In the genomic region with DNA sequence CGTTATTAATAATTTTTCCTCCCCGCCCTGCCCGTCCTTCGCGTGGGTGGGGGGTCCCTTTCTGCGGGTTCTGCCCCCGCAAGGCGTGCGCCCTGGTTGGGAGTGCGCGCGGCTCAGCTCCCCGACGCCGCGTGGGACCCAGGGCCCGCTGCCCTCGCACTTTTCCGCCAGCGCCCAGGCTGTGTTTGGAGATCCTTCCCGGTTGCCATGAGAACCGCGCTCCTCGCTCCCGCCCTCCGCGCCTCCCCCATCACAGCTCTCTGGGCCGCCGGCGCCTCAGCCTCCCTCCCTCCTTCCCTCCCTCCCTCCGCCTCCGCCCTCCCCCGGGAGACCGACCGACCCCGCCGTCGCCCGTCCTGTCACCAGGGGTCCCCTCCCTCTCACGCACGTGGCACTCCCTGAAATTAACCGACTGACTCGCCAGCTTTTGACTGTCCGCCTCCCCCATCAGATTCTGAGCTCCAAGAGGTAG, we compare ENCODE assay signal across 9 cellular contexts. TPM values are rescaled to one million over a fixed set of nuclear protein-coding genes. Genes with fewer than 3 reads are reported as not detected.
A peak's percentile ranks its signal among the peaks of the same experiment; 100 is the strongest.
DNase-seq lines count a peak whose midpoint lies in the region; ATAC-seq, FAIRE-seq and TF ChIP-seq lines count a peak whose summit lies in the region.
"Had no signal": no experiment of that assay in that cellular context is flagged by ENCODE, and none has a peak within 500 bp of the region (broad histone marks: within the 10 kb centered on the region; RNA-seq: fewer than 3 reads in every experiment).

No MANE protein-coding gene starts in this region.

- TF ChIP-seq CTCF in D721Med (IDR thresholded peaks at IDR 0.05; ENCODE audit: insufficient read depth, missing control alignments): no peak
- TF ChIP-seq CTCF in heart right ventricle (IDR thresholded peaks at IDR 0.05): no peak
- no peak for TF ChIP-seq CTCF in pancreas (IDR thresholded peaks at IDR 0.05)

- intact Hi-C loops in heart right ventricle (cut with DNase I) (loop anchor here in 6 of 10 donors (5.0 to 10.0 kb wide), 4 partner anchors 132 to 212 kb away; a partner anchor contains a TSS), pancreas (cut with DNase I) (no loop called here)

- H3K36me3 ChIP-seq in MG63 (peaks cover 7% of the 10 kb centered on the region), heart right ventricle (no peaks in the 10 kb centered on the region), pancreas (no peaks in the 10 kb centered on the region)

- H3K27me3 ChIP-seq in MG63 (no peaks in the 10 kb centered on the region), heart right ventricle (peaks cover 0 to 15% (median 0%) of the 10 kb centered on the region in 7 donors), pancreas (no peaks in the 10 kb centered on the region)

- peak overlapping the region; percentile 47 for H3K4me3 ChIP-seq in MG63
- H3K4me3 ChIP-seq in heart right ventricle: peak overlapping the region in 9 of 10 donors; percentile 19 to 82 (median 76)
- H3K4me3 ChIP-seq in pancreas: peak overlapping the region in 2 of 4 donors; percentile 26 to 44

- FAIRE-seq in D721Med (lab: Jason Lieb, UNC) (no peak), pancreas (lab: Jason Lieb, UNC) (no peak)

- ATAC-seq in heart right ventricle (peak; percentile 53 to 66 (median 56)), pancreas (peak; percentile 51 to 69 (median 59)), HG02884 (IDR thresholded peaks at IDR 0.05; ENCODE audit: unreplicated experiment) (no peak), GM18520 (IDR thresholded peaks at IDR 0.05; ENCODE audit: unreplicated experiment) (no peak)

- H3K27ac ChIP-seq in angular gyrus (ENCODE audit: low read depth, low read length) (peak overlapping the region; percentile 94), heart right ventricle (peak overlapping the region; percentile 78 to 99 (median 96)), pancreas (peak overlapping the region; percentile 39 to 83 (median 74))

- 1% methylated on average over 38 to 44 of the region's 44 CpGs for WGBS in heart right ventricle, 2 donors
- 2% methylated on average over 33 to 44 of the region's 44 CpGs for WGBS in pancreas, 2 donors

- no peaks in the 10 kb centered on the region for H3K9me3 ChIP-seq in MG63
- no peaks in the 10 kb centered on the region for H3K9me3 ChIP-seq in heart right ventricle
- H3K9me3 ChIP-seq in pancreas: no peaks in the 10 kb centered on the region

- H3K4me1 ChIP-seq in heart right ventricle (peaks cover 28 to 73% (median 68%) of the 10 kb centered on the region in 9 donors), pancreas (peaks cover 9 to 33% (median 12%) of the 10 kb centered on the region in 3 donors)

- DNase-seq in D721Med (ENCODE audit: insufficient read length, low spot score) (peak; percentile 71), MG63 (peak; percentile 96), SK-N-DZ (ENCODE audit: low spot score) (peak; percentile 75), heart right ventricle (peak; percentile 92 to 96), pancreas (peak; percentile 71 to 93 (median 84))

RNA-seq across cellular contexts. Expression of a gene that starts 2.4 kb away (rescaled TPM):
- 187 and 203 TPM in 2 replicates for total RNA-seq in MG63 (2014; rRNA removed; shearing (Covaris generic); ENCODE audit: low replicate concordance)
- 123 and 163 TPM in 2 replicates for polyA plus RNA-seq in SK-N-DZ (2014; cell fraction: cytosol; rRNA removed)
- 351 and 529 TPM in 2 replicates for polyA plus RNA-seq in SK-N-DZ (2014; cell fraction: nucleus; rRNA removed)
- total RNA-seq in heart right ventricle (10 to 100 TPM; 17.6 to 47.1 (median 27.3) TPM), pancreas (10 to 100 TPM; 20.5 to 33.8 (median 23.7) TPM)
- polyA plus RNA-seq in heart right ventricle (10 to 100 TPM; 41.3 to 51.6 TPM), pancreas (100 to 1,000 TPM in 1 of 2 donors, 10 to 100 TPM in 1; 77.5 to 116 TPM)

RNA-seq across cellular contexts. Expression of a gene that starts 19.4 kb away (rescaled TPM):
- total RNA-seq in MG63 (2014; rRNA removed; shearing (Covaris generic); ENCODE audit: low replicate concordance): not detected in 2 replicates
- 0.10 TPM in 1 of 2 replicates, not detected in the other for polyA plus RNA-seq in SK-N-DZ (2014; cell fraction: cytosol; rRNA removed)
- polyA plus RNA-seq in SK-N-DZ (2014; cell fraction: nucleus; rRNA removed): not detected in 2 replicates
- total RNA-seq in heart right ventricle (10 to 100 TPM in 1 of 10 donors, 1 to 10 TPM in 7, under 1 TPM in 2; 0.57 to 13.3 (median 1.8) TPM), pancreas (1 to 10 TPM in 3 of 6 donors, under 1 TPM in 3; 0.14 to 6.1 (median 1.2) TPM)
- polyA plus RNA-seq in heart right ventricle (1 to 10 TPM; 1.1 to 2.2 TPM), pancreas (1 to 10 TPM in 1 of 2 donors, under 1 TPM in 1; 0.85 to 1.0 TPM)
- total RNA-seq: T-helper 2 cell treated with Interferon-gamma antibody and Interleukin-4, amounts not matched to agents 100 ng/mL and 5 ng/mL, for 36 hours had no signal

RNA-seq across cellular contexts. Expression of a gene that starts 21.1 kb away (rescaled TPM):
- 0.40 and 4.4 TPM in 2 replicates for total RNA-seq in MG63 (2014; rRNA removed; shearing (Covaris generic); ENCODE audit: low replicate concordance)
- polyA plus RNA-seq in SK-N-DZ (2014; cell fraction: cytosol; rRNA removed): 121 and 123 TPM in 2 replicates
- 702 and 880 TPM in 2 replicates for polyA plus RNA-seq in SK-N-DZ (2014; cell fraction: nucleus; rRNA removed)
- 10 to 100 TPM; 12.6 to 40.7 (median 18.0) TPM for total RNA-seq in heart right ventricle
- 100 to 1,000 TPM in 1 of 2 donors, 10 to 100 TPM in 1; 21.4 to 137 TPM for polyA plus RNA-seq in heart right ventricle
- 10 to 100 TPM; 26.1 to 58.4 (median 44.7) TPM for total RNA-seq in pancreas
- 100 to 1,000 TPM; 187 to 309 TPM for polyA plus RNA-seq in pancreas

RNA-seq across cellular contexts. Expression of a gene that starts 30.9 kb away (rescaled TPM):
- 2.3 and 13.1 TPM in 2 replicates for total RNA-seq in MG63 (2014; rRNA removed; shearing (Covaris generic); ENCODE audit: low replicate concordance)
- polyA plus RNA-seq in SK-N-DZ (2014; cell fraction: cytosol; rRNA removed): 0.28 TPM in 1 of 2 replicates, not detected in the other
- not detected in 2 replicates for polyA plus RNA-seq in SK-N-DZ (2014; cell fraction: nucleus; rRNA removed)
- total RNA-seq in heart right ventricle (1 to 10 TPM in 4 of 10 donors, under 1 TPM in 6; 0.44 to 2.5 (median 0.79) TPM), pancreas (100 to 1,000 TPM in 2 of 6 donors, 10 to 100 TPM in 4; 33.3 to 277 (median 43.5) TPM)
- polyA plus RNA-seq in heart right ventricle (under 1 TPM; 0.44 to 0.62 TPM), pancreas (10 to 100 TPM; 28.1 to 57.7 TPM)
- total RNA-seq: T-helper 2 cell treated with Interferon-gamma antibody and Interleukin-4, amounts not matched to agents 100 ng/mL and 5 ng/mL, for 36 hours had no signal

Comparison
In these comparisons a context has a peak if more than half of its experiments do, and no peak if none do; other contexts are left out.
1. ATAC-seq: peak in heart right ventricle (8 of 8) and pancreas (4 of 4); none in HG02884 (single experiment) and GM18520 (single experiment).
2. intact Hi-C loops: an anchor here in heart right ventricle (5.0 to 10.0 kb wide); none called in pancreas.
3. Peak in every context shown above with its lines, with median percentiles within 50 percentile points of each other: DNase-seq and H3K27ac ChIP-seq.